ENCODE assay signal across 19 cellular contexts in genomic region chr6:96624957-96625356, GRCh38.
DNase-seq lines count a peak whose midpoint lies in the region; ATAC-seq and TF ChIP-seq lines count a peak whose summit lies in the region.
"Had no signal": no experiment of that assay in that cellular context is flagged by ENCODE, and none has a peak within 500 bp of the region (broad histone marks: within the 10 kb centered on the region; RNA-seq: fewer than 3 reads in every experiment).

No MANE protein-coding gene starts in this region.

- peak overlapping the region; percentile 5; the same call in 1 of the 2 replicates for H2AFZ ChIP-seq in OCI-LY7 (ENCODE audit: low read length)

- H3K9me2 ChIP-seq in OCI-LY7 (ENCODE audit: insufficient read depth, low read length): no peaks in the 10 kb centered on the region

- H4K20me1 ChIP-seq in OCI-LY7 (ENCODE audit: insufficient read depth, low read length): no peaks in the 10 kb centered on the region

- peak; percentile 20 for DNase-seq in OCI-LY7 (ENCODE audit: low spot score)
- no peak for DNase-seq in inferior parietal cortex (ENCODE audit: extremely low spot score)
- DNase-seq in activated CD4-positive, alpha-beta T cell treated with anti-CD3 and anti-CD28 coated beads, Interleukin-2, amount 50 U/mL, for 4 hours: no peak
- DNase-seq: activated CD4-positive, CD25-positive, alpha-beta regulatory T cell treated with anti-CD3 and anti-CD28 coated beads, Interleukin-2, amount 50 U/mL, for 72 hours; activated naive CD8-positive, alpha-beta T cell treated with anti-CD3 and anti-CD28 coated beads, Interleukin-2, amount 10 ng/mL, durations not matched to agents 7 days and 5 days; body of pancreas; colonic mucosa; EL; NCI-H1417 treated with DMSO at 0.1 percent for 48 hours; NCI-H524; OCI-M1; sigmoid colon; SJCRH30 had no signal

- CTCF ChIA-PET in OCI-LY7 (lab: Charles Lee; ENCODE audit: unreplicated experiment): no interaction called here

- no peak overlapping the region for H3K4me3 ChIP-seq in OCI-LY7 (ENCODE audit: low read depth, low read length, poor library complexity, severe bottlenecking)
- H3K4me3 ChIP-seq: body of pancreas, colonic mucosa, sigmoid colon, SJCRH30 had no signal

- POLR2A ChIA-PET in OCI-LY7 (lab: Charles Lee): interaction anchor here (0.5 to 3.2 kb wide), 8 partner anchors 11 to 431 kb away, joined by 3 to 35 read pairs (median 3); no protein-coding TSS in a partner anchor

- H3K4me1 ChIP-seq in OCI-LY7 (ENCODE audit: insufficient read depth, low read length, poor library complexity, severe bottlenecking): peaks cover 22% of the 10 kb centered on the region
- H3K4me1 ChIP-seq: body of pancreas, colonic mucosa, sigmoid colon, SJCRH30 had no signal

- no peak overlapping the region for H3K4me2 ChIP-seq in OCI-LY7 (ENCODE audit: low read length)
- H3K4me2 ChIP-seq: KMS-11 had no signal

- no peak for TF ChIP-seq CTCF in OCI-LY7 (conservative IDR thresholded peaks at IDR 0.05; ENCODE audit: low read length)

- no peaks in the 10 kb centered on the region for H3K79me2 ChIP-seq in OCI-LY7 (ENCODE audit: insufficient read depth, low read depth, low read length)

- peak; percentile 51 for ATAC-seq in GM18505 (IDR thresholded peaks at IDR 0.05; ENCODE audit: unreplicated experiment)
- peak; percentile 46 for ATAC-seq in GM19397 (IDR thresholded peaks at IDR 0.05; ENCODE audit: unreplicated experiment)
- ATAC-seq in HG03139 (IDR thresholded peaks at IDR 0.05; ENCODE audit: unreplicated experiment): peak; percentile 44
- no peak for ATAC-seq in HG03108 (IDR thresholded peaks at IDR 0.05; ENCODE audit: unreplicated experiment)
- ATAC-seq: body of pancreas; stimulated activated effector memory CD8-positive, alpha-beta T cell treated with anti-CD3 and anti-CD28 coated beads, Interleukin-12 subunit alpha, Interleukin-12 subunit beta, amount 100 ng/mL, for 72 hours had no signal

- H3K36me3 ChIP-seq in OCI-LY7 (ENCODE audit: insufficient read depth, low read length): no peaks in the 10 kb centered on the region
- H3K36me3 ChIP-seq: colonic mucosa, sigmoid colon, SJCRH30 had no signal

- H3K27ac ChIP-seq in OCI-LY7 (ENCODE audit: low read depth, low read length, poor library complexity, severe bottlenecking): no peak overlapping the region
- H3K27ac ChIP-seq: body of pancreas, colonic mucosa, KMS-11, sigmoid colon, SJCRH30 had no signal

- BruUV-seq in OCI-LY7 (replicated peaks; lab: Mats Ljungman, UMichigan): no TSS peak

- no peaks in the 10 kb centered on the region for H3K9me3 ChIP-seq in OCI-LY7 (ENCODE audit: low read length)
- H3K9me3 ChIP-seq: body of pancreas, colonic mucosa, sigmoid colon, SJCRH30 had no signal

- TF ChIP-seq POLR2A in GM18505 (IDR thresholded peaks at IDR 0.05; ENCODE audit: borderline replicate concordance, extremely low read depth, insufficient read depth, insufficient read length): no peak

- intact Hi-C loops in OCI-LY7 (cut with micrococcal nuclease; ENCODE audit: unreplicated experiment): loop anchor here (5.0 kb wide), 1 partner anchor 212 kb away; the partner anchor contains the start of gene GPR63
